ENCODE assay signal across 2 cellular contexts in the genomic region with DNA sequence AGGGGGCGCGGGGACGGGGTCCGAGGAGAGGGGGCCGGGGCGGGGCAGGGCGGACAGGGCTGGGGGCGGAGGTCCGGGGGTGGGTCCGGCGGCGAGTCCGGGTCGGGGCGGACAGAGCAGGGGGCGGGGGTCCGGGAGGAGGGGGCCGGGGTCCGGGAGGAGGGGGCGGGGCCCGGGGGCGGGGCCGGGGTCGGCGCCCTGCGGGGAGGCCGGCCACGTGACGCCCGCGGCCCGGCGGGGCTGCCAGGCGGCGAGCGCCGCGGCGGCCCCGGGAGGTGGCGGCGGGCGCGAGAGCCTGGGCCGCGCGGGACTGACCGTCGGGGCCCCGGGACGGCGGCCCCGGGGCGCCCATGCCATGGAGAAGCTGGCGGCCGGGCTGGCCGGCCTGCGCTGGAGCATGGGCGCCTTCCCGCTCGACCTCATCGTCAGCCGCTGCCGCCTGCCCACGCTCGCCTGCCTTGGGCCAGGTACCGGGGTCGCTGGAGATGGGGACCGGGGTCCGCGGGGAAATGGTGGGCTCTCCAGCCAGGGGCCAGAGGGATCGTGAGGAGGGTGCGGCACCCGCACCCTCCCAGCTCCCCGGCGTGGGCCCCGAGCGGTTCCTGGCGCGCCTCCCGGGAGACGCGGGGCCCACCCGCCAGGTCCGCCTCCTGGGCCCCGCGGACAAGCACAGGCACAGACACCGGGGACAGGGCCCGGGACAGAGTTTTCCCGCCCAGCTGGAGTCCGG.
TF ChIP-seq lines count a peak whose summit lies in the region.

A gene (plus strand): TSS at position 223 of the 730 bp plus-strand sequence. CDS start 133 bp downstream, at position 356.

TF ChIP-seq in K562, 482 proteins besides CTCF, POLR2A, EP300 and RAD21 (continues in another document):
- TF ChIP-seq CAMTA2 (CRISPR knock-in tag; conservative IDR thresholded peaks at IDR 0.05) (no peak), MCM3 (IDR thresholded peaks at IDR 0.05) (no peak), ZNF197 (CRISPR knock-in tag; IDR thresholded peaks at IDR 0.05; ENCODE audit: low read depth) (no peak), NCOA6 (IDR thresholded peaks at IDR 0.05) (peak; percentile 63; the same call in 1 of the 2 replicates), CXXC5 (CRISPR knock-in tag; IDR thresholded peaks at IDR 0.05) (peak; percentile 34), YY1 (IDR thresholded peaks at IDR 0.05; ENCODE audit: borderline replicate concordance in 1 of 3, control insufficient read depth in 1 of 3, extremely low read depth in 1 of 3, insufficient read depth in 3 of 3, insufficient read length in 1 of 3, insufficient replicate concordance in 2 of 3, low read depth in 1 of 3, low read length in 2 of 3) (peak in 1 of 3 experiments; percentile 34), NFIC (IDR thresholded peaks at IDR 0.05) (peak; percentile 33; the same call in 1 of the 2 replicates), TCFL5 (CRISPR knock-in tag; conservative IDR thresholded peaks at IDR 0.05) (no peak), GATAD2A (IDR thresholded peaks at IDR 0.05) (0 out of 2 replicates have a peak, but pooled peaks have one; percentile 20), PHF8 (IDR thresholded peaks at IDR 0.05; ENCODE audit: borderline replicate concordance, low read length) (peak; percentile 44; the same call in 1 of the 2 replicates), RB1 (IDR thresholded peaks at IDR 0.05; ENCODE audit: low read depth) (peak; percentile 71; the same call in 1 of the 2 replicates), RBFOX2 (IDR thresholded peaks at IDR 0.05; ENCODE audit: low read depth, low read length) (0 out of 2 replicates have a peak, but pooled peaks have one; percentile 41), MAZ (CRISPR knock-in tag; conservative IDR thresholded peaks at IDR 0.05 in 1 of 2, IDR thresholded peaks at IDR 0.05 in 1 of 2) (0 out of 4 replicates have a peak, but pooled peaks of 1 of the 2 experiments have one; percentile 30), SMAD4 (CRISPR knock-in tag; conservative IDR thresholded peaks at IDR 0.05) (peak; percentile 37; the same call in 1 of the 2 replicates), ZFX (CRISPR knock-in tag; IDR thresholded peaks at IDR 0.05) (no peak), FOXK1 (CRISPR knock-in tag; IDR thresholded peaks at IDR 0.05; ENCODE audit: borderline replicate concordance) (no peak)
- TF ChIP-seq, protein P1, sequence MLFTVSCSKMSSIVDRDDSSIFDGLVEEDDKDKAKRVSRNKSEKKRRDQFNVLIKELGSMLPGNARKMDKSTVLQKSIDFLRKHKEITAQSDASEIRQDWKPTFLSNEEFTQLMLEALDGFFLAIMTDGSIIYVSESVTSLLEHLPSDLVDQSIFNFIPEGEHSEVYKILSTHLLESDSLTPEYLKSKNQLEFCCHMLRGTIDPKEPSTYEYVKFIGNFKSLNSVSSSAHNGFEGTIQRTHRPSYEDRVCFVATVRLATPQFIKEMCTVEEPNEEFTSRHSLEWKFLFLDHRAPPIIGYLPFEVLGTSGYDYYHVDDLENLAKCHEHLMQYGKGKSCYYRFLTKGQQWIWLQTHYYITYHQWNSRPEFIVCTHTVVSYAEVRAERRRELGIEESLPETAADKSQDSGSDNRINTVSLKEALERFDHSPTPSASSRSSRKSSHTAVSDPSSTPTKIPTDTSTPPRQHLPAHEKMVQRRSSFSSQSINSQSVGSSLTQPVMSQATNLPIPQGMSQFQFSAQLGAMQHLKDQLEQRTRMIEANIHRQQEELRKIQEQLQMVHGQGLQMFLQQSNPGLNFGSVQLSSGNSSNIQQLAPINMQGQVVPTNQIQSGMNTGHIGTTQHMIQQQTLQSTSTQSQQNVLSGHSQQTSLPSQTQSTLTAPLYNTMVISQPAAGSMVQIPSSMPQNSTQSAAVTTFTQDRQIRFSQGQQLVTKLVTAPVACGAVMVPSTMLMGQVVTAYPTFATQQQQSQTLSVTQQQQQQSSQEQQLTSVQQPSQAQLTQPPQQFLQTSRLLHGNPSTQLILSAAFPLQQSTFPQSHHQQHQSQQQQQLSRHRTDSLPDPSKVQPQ (CRISPR knock-in tag; IDR thresholded peaks at IDR 0.05; ENCODE audit: borderline replicate concordance), result no peak
- TF ChIP-seq, protein P2, sequence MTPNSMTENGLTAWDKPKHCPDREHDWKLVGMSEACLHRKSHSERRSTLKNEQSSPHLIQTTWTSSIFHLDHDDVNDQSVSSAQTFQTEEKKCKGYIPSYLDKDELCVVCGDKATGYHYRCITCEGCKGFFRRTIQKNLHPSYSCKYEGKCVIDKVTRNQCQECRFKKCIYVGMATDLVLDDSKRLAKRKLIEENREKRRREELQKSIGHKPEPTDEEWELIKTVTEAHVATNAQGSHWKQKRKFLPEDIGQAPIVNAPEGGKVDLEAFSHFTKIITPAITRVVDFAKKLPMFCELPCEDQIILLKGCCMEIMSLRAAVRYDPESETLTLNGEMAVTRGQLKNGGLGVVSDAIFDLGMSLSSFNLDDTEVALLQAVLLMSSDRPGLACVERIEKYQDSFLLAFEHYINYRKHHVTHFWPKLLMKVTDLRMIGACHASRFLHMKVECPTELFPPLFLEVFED (CRISPR knock-in tag; conservative IDR thresholded peaks at IDR 0.05), result no peak
- TF ChIP-seq, protein P3, sequence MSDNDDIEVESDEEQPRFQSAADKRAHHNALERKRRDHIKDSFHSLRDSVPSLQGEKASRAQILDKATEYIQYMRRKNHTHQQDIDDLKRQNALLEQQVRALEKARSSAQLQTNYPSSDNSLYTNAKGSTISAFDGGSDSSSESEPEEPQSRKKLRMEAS (CRISPR knock-in tag; IDR thresholded peaks at IDR 0.05), result 0 out of 2 replicates have a peak, but pooled peaks have one; percentile 27
- TF ChIP-seq, protein P4, sequence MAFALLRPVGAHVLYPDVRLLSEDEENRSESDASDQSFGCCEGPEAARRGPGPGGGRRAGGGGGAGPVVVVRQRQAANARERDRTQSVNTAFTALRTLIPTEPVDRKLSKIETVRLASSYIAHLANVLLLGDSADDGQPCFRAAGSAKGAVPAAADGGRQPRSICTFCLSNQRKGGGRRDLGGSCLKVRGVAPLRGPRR (CRISPR knock-in tag; IDR thresholded peaks at IDR 0.05), result no peak
- TF ChIP-seq, protein P5, sequence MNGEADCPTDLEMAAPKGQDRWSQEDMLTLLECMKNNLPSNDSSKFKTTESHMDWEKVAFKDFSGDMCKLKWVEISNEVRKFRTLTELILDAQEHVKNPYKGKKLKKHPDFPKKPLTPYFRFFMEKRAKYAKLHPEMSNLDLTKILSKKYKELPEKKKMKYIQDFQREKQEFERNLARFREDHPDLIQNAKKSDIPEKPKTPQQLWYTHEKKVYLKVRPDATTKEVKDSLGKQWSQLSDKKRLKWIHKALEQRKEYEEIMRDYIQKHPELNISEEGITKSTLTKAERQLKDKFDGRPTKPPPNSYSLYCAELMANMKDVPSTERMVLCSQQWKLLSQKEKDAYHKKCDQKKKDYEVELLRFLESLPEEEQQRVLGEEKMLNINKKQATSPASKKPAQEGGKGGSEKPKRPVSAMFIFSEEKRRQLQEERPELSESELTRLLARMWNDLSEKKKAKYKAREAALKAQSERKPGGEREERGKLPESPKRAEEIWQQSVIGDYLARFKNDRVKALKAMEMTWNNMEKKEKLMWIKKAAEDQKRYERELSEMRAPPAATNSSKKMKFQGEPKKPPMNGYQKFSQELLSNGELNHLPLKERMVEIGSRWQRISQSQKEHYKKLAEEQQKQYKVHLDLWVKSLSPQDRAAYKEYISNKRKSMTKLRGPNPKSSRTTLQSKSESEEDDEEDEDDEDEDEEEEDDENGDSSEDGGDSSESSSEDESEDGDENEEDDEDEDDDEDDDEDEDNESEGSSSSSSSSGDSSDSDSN (IDR thresholded peaks at IDR 0.05; ENCODE audit: borderline replicate concordance in 1 of 2, low read depth in 2 of 2, low read length in 2 of 2), result no peak

TF ChIP-seq in HepG2, 621 proteins besides CTCF, POLR2A, EP300 and RAD21:
- TF ChIP-seq HNRNPK (IDR thresholded peaks at IDR 0.05; ENCODE audit: low read depth, low read length, poor library complexity, severe bottlenecking) (peak; percentile 4), TGIF2 (CRISPR knock-in tag; IDR thresholded peaks at IDR 0.05) (no peak), ZNF598 (CRISPR knock-in tag; IDR thresholded peaks at IDR 0.05; ENCODE audit: borderline replicate concordance) (0 out of 2 replicates have a peak, but pooled peaks have one; percentile 21), ZNF570 (CRISPR knock-in tag; IDR thresholded peaks at IDR 0.05; ENCODE audit: borderline replicate concordance) (no peak), MAFG (CRISPR knock-in tag; IDR thresholded peaks at IDR 0.05) (no peak), ZIK1 (CRISPR knock-in tag; IDR thresholded peaks at IDR 0.05; ENCODE audit: borderline replicate concordance, low read depth) (no peak), ZFY (CRISPR knock-in tag; IDR thresholded peaks at IDR 0.05) (0 out of 2 replicates have a peak, but pooled peaks have one; percentile 23), GABPB1 (CRISPR knock-in tag; IDR thresholded peaks at IDR 0.05) (0 out of 2 replicates have a peak, but pooled peaks have one; percentile 18), MIER3 (CRISPR knock-in tag; IDR thresholded peaks at IDR 0.05; ENCODE audit: borderline replicate concordance) (no peak), ZNF777 (CRISPR knock-in tag; IDR thresholded peaks at IDR 0.05) (peak; percentile 96), MEIS1 (CRISPR knock-in tag; IDR thresholded peaks at IDR 0.05; ENCODE audit: borderline replicate concordance) (peak; percentile 41; the same call in 1 of the 2 replicates), ZFX (CRISPR knock-in tag; IDR thresholded peaks at IDR 0.05; ENCODE audit: low read depth) (peak; percentile 30; the same call in 1 of the 2 replicates), KAT7 (CRISPR knock-in tag; IDR thresholded peaks at IDR 0.05; ENCODE audit: borderline replicate concordance) (no peak), ZNF510 (CRISPR knock-in tag; IDR thresholded peaks at IDR 0.05; ENCODE audit: low read depth) (no peak), ZNF567 (CRISPR knock-in tag; IDR thresholded peaks at IDR 0.05; ENCODE audit: borderline replicate concordance) (no peak), ZSCAN20 (CRISPR knock-in tag; IDR thresholded peaks at IDR 0.05; ENCODE audit: borderline replicate concordance) (0 out of 2 replicates have a peak, but pooled peaks have one; percentile 36), ZNF138 (CRISPR knock-in tag; IDR thresholded peaks at IDR 0.05; ENCODE audit: low read depth) (no peak)
- TF ChIP-seq, protein P6, sequence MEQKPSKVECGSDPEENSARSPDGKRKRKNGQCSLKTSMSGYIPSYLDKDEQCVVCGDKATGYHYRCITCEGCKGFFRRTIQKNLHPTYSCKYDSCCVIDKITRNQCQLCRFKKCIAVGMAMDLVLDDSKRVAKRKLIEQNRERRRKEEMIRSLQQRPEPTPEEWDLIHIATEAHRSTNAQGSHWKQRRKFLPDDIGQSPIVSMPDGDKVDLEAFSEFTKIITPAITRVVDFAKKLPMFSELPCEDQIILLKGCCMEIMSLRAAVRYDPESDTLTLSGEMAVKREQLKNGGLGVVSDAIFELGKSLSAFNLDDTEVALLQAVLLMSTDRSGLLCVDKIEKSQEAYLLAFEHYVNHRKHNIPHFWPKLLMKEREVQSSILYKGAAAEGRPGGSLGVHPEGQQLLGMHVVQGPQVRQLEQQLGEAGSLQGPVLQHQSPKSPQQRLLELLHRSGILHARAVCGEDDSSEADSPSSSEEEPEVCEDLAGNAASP (CRISPR knock-in tag; IDR thresholded peaks at IDR 0.05; ENCODE audit: borderline replicate concordance), result no peak
- TF ChIP-seq, protein P5 (CRISPR knock-in tag; IDR thresholded peaks at IDR 0.05), result peak; percentile 31; the same call in 1 of the 2 replicates
- TF ChIP-seq, protein P7, sequence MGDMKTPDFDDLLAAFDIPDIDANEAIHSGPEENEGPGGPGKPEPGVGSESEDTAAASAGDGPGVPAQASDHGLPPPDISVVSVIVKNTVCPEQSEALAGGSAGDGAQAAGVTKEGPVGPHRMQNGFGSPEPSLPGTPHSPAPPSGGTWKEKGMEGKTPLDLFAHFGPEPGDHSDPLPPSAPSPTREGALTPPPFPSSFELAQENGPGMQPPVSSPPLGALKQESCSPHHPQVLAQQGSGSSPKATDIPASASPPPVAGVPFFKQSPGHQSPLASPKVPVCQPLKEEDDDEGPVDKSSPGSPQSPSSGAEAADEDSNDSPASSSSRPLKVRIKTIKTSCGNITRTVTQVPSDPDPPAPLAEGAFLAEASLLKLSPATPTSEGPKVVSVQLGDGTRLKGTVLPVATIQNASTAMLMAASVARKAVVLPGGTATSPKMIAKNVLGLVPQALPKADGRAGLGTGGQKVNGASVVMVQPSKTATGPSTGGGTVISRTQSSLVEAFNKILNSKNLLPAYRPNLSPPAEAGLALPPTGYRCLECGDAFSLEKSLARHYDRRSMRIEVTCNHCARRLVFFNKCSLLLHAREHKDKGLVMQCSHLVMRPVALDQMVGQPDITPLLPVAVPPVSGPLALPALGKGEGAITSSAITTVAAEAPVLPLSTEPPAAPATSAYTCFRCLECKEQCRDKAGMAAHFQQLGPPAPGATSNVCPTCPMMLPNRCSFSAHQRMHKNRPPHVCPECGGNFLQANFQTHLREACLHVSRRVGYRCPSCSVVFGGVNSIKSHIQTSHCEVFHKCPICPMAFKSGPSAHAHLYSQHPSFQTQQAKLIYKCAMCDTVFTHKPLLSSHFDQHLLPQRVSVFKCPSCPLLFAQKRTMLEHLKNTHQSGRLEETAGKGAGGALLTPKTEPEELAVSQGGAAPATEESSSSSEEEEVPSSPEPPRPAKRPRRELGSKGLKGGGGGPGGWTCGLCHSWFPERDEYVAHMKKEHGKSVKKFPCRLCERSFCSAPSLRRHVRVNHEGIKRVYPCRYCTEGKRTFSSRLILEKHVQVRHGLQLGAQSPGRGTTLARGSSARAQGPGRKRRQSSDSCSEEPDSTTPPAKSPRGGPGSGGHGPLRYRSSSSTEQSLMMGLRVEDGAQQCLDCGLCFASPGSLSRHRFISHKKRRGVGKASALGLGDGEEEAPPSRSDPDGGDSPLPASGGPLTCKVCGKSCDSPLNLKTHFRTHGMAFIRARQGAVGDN (CRISPR knock-in tag; IDR thresholded peaks at IDR 0.05), result peak; percentile 40
